8 cellular contexts compared by ENCODE assay signal in genomic region chr19:44752816-44753618, GRCh38. TPM values are rescaled to one million over a fixed set of nuclear protein-coding genes. Genes with fewer than 3 reads are reported as not detected.
A peak's percentile ranks its signal among the peaks of the same experiment; 100 is the strongest.
DNase-seq lines count a peak whose midpoint lies in the region; ATAC-seq and TF ChIP-seq lines count a peak whose summit lies in the region.

No MANE protein-coding gene starts in this region.

- WGBS in adrenal gland, 4 donors, result 17 to 24% (median 21%) methylated on average over 11 to 16 of the region's 16 CpGs
- 18% methylated on average over 15 of the region's 16 CpGs for WGBS in hepatocyte (ENCODE audit: low lambda C conversion rate, missing lambda C conversion rate)

- no peaks in the 10 kb centered on the region for H3K9me2 ChIP-seq in hepatocyte (replicated peaks; ENCODE audit: insufficient read depth)

- no peaks in the 10 kb centered on the region for H3K27me3 Mint-ChIP-seq in T-cell

- peak in 2 of 6 experiments; percentile 12 to 14 for TF ChIP-seq CTCF in adrenal gland (IDR thresholded peaks at IDR 0.05)
- no peak for TF ChIP-seq CTCF in hepatocyte (IDR thresholded peaks at IDR 0.05; ENCODE audit: poor library complexity)

- H3K27me3 ChIP-seq in adrenal gland (no peaks in the 10 kb centered on the region), hepatocyte (no peaks in the 10 kb centered on the region)

- peaks cover 13% of the 10 kb centered on the region for H3K36me3 Mint-ChIP-seq in T-cell

- no peak overlapping the region for H2AFZ ChIP-seq in hepatocyte

- TF ChIP-seq POLR2A in adrenal gland (IDR thresholded peaks at IDR 0.05), result peak in 1 of 2 donors; percentile 8

- intact Hi-C loops in adrenal gland (cut with DNase I) (no loop called here), sciatic nerve (cut with DNase I) (no loop called here)

- H3K27ac ChIP-seq in adrenal gland (peak overlapping the region; percentile 70 to 96 (median 80)), hepatocyte (peak overlapping the region; percentile 90)

- peak overlapping the region; percentile 82 for H3K4me2 ChIP-seq in hepatocyte

- H4K20me1 ChIP-seq in hepatocyte (ENCODE audit: insufficient read depth, poor library complexity, severe bottlenecking), result no peaks in the 10 kb centered on the region

- ATAC-seq in GM21737 (IDR thresholded peaks at IDR 0.05; ENCODE audit: unreplicated experiment) (peak; percentile 49), T-cell (replicated peaks in 1 of 4) (peak; percentile 82 to 84 (median 83)), sciatic nerve (peak; percentile 69)

- H3K4me1 ChIP-seq in adrenal gland (replicated peaks in 1 of 2) (peaks cover 56 to 76% of the 10 kb centered on the region in 2 donors), hepatocyte (ENCODE audit: insufficient read depth) (peaks cover 40% of the 10 kb centered on the region)

- H3K4me3 ChIP-seq in adrenal gland (peak overlapping the region in 1 of 4 donors; percentile 48), hepatocyte (no peak overlapping the region)

- CTCF ChIA-PET in T-cell (lab: Charles Lee), result interaction anchor here (0.6 to 2.2 kb wide), 4 partner anchors 17 to 30 kb away, joined by 3 to 15 read pairs (median 6); no protein-coding TSS in a partner anchor

- peaks cover 71 to 74% (median 72%) of the 10 kb centered on the region in 3 donors for H3K4me1 Mint-ChIP-seq in T-cell

- POLR2A ChIA-PET in T-cell (lab: Charles Lee), result no interaction called here

- H3K9me3 ChIP-seq in adrenal gland (replicated peaks in 1 of 3), result no peaks in the 10 kb centered on the region
- H3K9me3 ChIP-seq in hepatocyte (ENCODE audit: low read depth), result no peaks in the 10 kb centered on the region

- H3K36me3 ChIP-seq in adrenal gland (replicated peaks in 1 of 2), result peaks cover 0 to 54% of the 10 kb centered on the region in 2 donors
- no peaks in the 10 kb centered on the region for H3K36me3 ChIP-seq in hepatocyte (replicated peaks; ENCODE audit: insufficient read depth, low read depth)

- peaks cover 42% of the 10 kb centered on the region for H3K79me2 ChIP-seq in hepatocyte

- peak overlapping the region; percentile 84 to 89 (median 85) for H3K4me3 Mint-ChIP-seq in T-cell

- DNase-seq in Daoy (ENCODE audit: low read depth), result peak; percentile 98
- peak; percentile 96 for DNase-seq in KG1 (lab: John Stamatoyannopoulos, UW)
- DNase-seq in T-cell, result peak; percentile 72 to 98 (median 95)
- peak; percentile 81 to 94 (median 92) for DNase-seq in adrenal gland
- peak; percentile 92 for DNase-seq in hepatocyte (ENCODE audit: low spot score)
- peak; percentile 94 for DNase-seq in sciatic nerve (ENCODE audit: low spot score)
- DNase-seq in NCI-H187 (lab: John Stamatoyannopoulos, UW), result no peak

- peak overlapping the region; percentile 93 to 94 for H3K27ac Mint-ChIP-seq in T-cell

- H3K9me3 Mint-ChIP-seq in T-cell, result no peaks in the 10 kb centered on the region

RNA-seq across cellular contexts. Expression of gene BCL3, which starts 4.5 kb away (rescaled TPM):
- total RNA-seq in Daoy (2014; rRNA removed; shearing (Covaris generic)), result 7.6 and 9.3 TPM in 2 replicates
- total RNA-seq in T-cell (100 to 1,000 TPM in 1 of 5 donors, 10 to 100 TPM in 4; 18.7 to 103 (median 19.4) TPM), adrenal gland (10 to 100 TPM; 32.3 to 85.1 (median 52.1) TPM), hepatocyte (4.3 and 6.3 TPM in 2 replicates), sciatic nerve (117 TPM)
- polyA plus RNA-seq in adrenal gland (100 to 1,000 TPM in 1 of 3 donors, 10 to 100 TPM in 2; 10.2 to 120 (median 45.9) TPM), hepatocyte (45.7 and 51.4 TPM in 2 replicates)

RNA-seq across cellular contexts. Expression of gene CBLC, which starts 24.7 kb away (rescaled TPM):
- not detected in 2 replicates for total RNA-seq in Daoy (2014; rRNA removed; shearing (Covaris generic))
- under 1 TPM in 2 of 5 donors, not detected in 3; 0.25 to 0.30 TPM for total RNA-seq in T-cell
- total RNA-seq in adrenal gland, result under 1 TPM in 1 of 8 donors, not detected in 7; 0.14 TPM
- under 1 TPM in 1 of 3 donors, not detected in 2; 0.13 TPM for polyA plus RNA-seq in adrenal gland
- total RNA-seq in hepatocyte, result 26.2 and 28.3 TPM in 2 replicates
- 38.1 and 39.7 TPM in 2 replicates for polyA plus RNA-seq in hepatocyte
- total RNA-seq in sciatic nerve, result not detected

RNA-seq across cellular contexts. Expression of gene CEACAM16, which starts 54.1 kb away (rescaled TPM):
- not detected in 2 replicates for total RNA-seq in Daoy (2014; rRNA removed; shearing (Covaris generic))
- total RNA-seq in T-cell (not detected), adrenal gland (under 1 TPM in 3 of 8 donors, not detected in 5; 0.27 to 0.69 (median 0.30) TPM), hepatocyte (0.73 TPM in 1 of 2 replicates, not detected in the other), sciatic nerve (not detected)
- polyA plus RNA-seq in adrenal gland (1 to 10 TPM in 1 of 3 donors, under 1 TPM in 1, not detected in 1; 0.57 to 1.4 TPM), hepatocyte (not detected in 2 replicates)

RNA-seq across cellular contexts. Expression of gene BCAM, which starts 55.9 kb away (rescaled TPM):
- 4.6 and 13.4 TPM in 2 replicates for total RNA-seq in Daoy (2014; rRNA removed; shearing (Covaris generic))
- total RNA-seq in T-cell, result 1 to 10 TPM in 1 of 5 donors, under 1 TPM in 3, not detected in 1; 0.39 to 1.0 (median 0.87) TPM
- 10 to 100 TPM; 18.6 to 81.1 (median 44.7) TPM for total RNA-seq in adrenal gland
- 10 to 100 TPM in 2 of 3 donors, 1 to 10 TPM in 1; 5.1 to 68.4 (median 55.1) TPM for polyA plus RNA-seq in adrenal gland
- total RNA-seq in hepatocyte, result 53.3 and 77.1 TPM in 2 replicates
- polyA plus RNA-seq in hepatocyte, result 34.7 and 41.8 TPM in 2 replicates
- 164 TPM for total RNA-seq in sciatic nerve

Comparison
In these comparisons a context has a peak if more than half of its experiments do, and no peak if none do; other contexts are left out.
1. DNase-seq: peak in Daoy (single experiment), KG1 (single experiment), T-cell (34 of 34), adrenal gland (7 of 7), hepatocyte (single experiment) and sciatic nerve (single experiment); none in NCI-H187 (0 of 2).
2. RNA of gene CBLC, which starts 24.7 kb away (total RNA-seq): 26.2 to 28.3 TPM in hepatocyte; 0.25 to 0.30 TPM in T-cell, not detected in sciatic nerve (single experiment), not detected in Daoy and 0.14 TPM in adrenal gland; every median in the first group is over 10 times any median in the second.
3. Peak in every context shown above with its lines, with median percentiles within 50 percentile points of each other: ATAC-seq.